Comparison of ENCODE assay signal across 8 cellular contexts in genomic region chr19:47610546-47610894, GRCh38. TPM values are rescaled to one million over a fixed set of nuclear protein-coding genes. Genes with fewer than 3 reads are reported as not detected.
DNase-seq lines count a peak whose midpoint lies in the region; ATAC-seq, FAIRE-seq and TF ChIP-seq lines count a peak whose summit lies in the region.

No MANE protein-coding gene starts in this region.

- no peaks in the 10 kb centered on the region for H3K27me3 Mint-ChIP-seq in activated CD8-positive, alpha-beta T cell treated with anti-CD3 and anti-CD28 coated beads for 36 hours

- H3K9me3 ChIP-seq in HCT116 (ENCODE audit: control insufficient read depth in 1 of 2, insufficient read depth in 1 of 2, low read depth in 1 of 2, low read length in 2 of 2) (no peaks in the 10 kb centered on the region), hepatocyte (ENCODE audit: low read depth) (no peaks in the 10 kb centered on the region), smooth muscle cell (replicated peaks; ENCODE audit: low read depth) (no peaks in the 10 kb centered on the region)

- H3K4me1 Mint-ChIP-seq in activated CD8-positive, alpha-beta T cell treated with anti-CD3 and anti-CD28 coated beads for 36 hours (ENCODE audit: low read depth), result peaks cover 29% of the 10 kb centered on the region

- no peaks in the 10 kb centered on the region for H3K9me3 Mint-ChIP-seq in activated CD8-positive, alpha-beta T cell treated with anti-CD3 and anti-CD28 coated beads for 36 hours

- H3K4me1 ChIP-seq in HCT116 (ENCODE audit: control insufficient read depth in 1 of 2, insufficient read depth in 2 of 2, low read length in 2 of 2), result peaks cover 10 to 20% of the 10 kb centered on the region in 2 experiments
- H3K4me1 ChIP-seq in hepatocyte (ENCODE audit: insufficient read depth), result peaks cover 26% of the 10 kb centered on the region
- H3K4me1 ChIP-seq in smooth muscle cell (ENCODE audit: low read depth), result peaks cover 6% of the 10 kb centered on the region

- intact Hi-C loops in HCT116 (cut with micrococcal nuclease), result no loop called here
- intact Hi-C loops in activated CD8-positive, alpha-beta T cell treated with anti-CD3 and anti-CD28 coated beads for 36 hours (cut with micrococcal nuclease), result no loop called here

- H2AFZ ChIP-seq in HCT116 (ENCODE audit: low read depth, low read length, poor library complexity, severe bottlenecking) (no peak overlapping the region), hepatocyte (no peak overlapping the region), smooth muscle cell (ENCODE audit: low read depth) (no peak overlapping the region)

- peak overlapping the region; percentile 85 for H3K4me2 ChIP-seq in HCT116 (ENCODE audit: low read length)
- H3K4me2 ChIP-seq in hepatocyte, result peak overlapping the region; percentile 98
- H3K4me2 ChIP-seq in smooth muscle cell, result peak overlapping the region; percentile 91

- RAD21 ChIA-PET in HCT116 (lab: Charles Lee; ENCODE audit: low non-redundant PET in 1 of 2, low total read pairs in 2 of 2, uncharacterized antibody in 2 of 2, unreplicated experiment in 2 of 2), result interaction anchor here in 1 of 2 experiments (0.9 kb wide), 1 partner anchor 10 kb away, joined by 4 read pairs; no protein-coding TSS in a partner anchor

- H3K79me2 ChIP-seq in HCT116 (ENCODE audit: insufficient read depth, low read length) (peaks cover 61% of the 10 kb centered on the region), hepatocyte (peaks cover 78% of the 10 kb centered on the region), smooth muscle cell (ENCODE audit: low read depth) (peaks cover 79% of the 10 kb centered on the region)

- peak overlapping the region; percentile 68 for H3K27ac Mint-ChIP-seq in activated CD8-positive, alpha-beta T cell treated with anti-CD3 and anti-CD28 coated beads for 36 hours

- TF ChIP-seq CTCF in HCT116 (IDR thresholded peaks at IDR 0.05 in 2 of 3, conservative IDR thresholded peaks at IDR 0.05 in 1 of 3; ENCODE audit: borderline replicate concordance in 1 of 3, insufficient read depth in 1 of 3, low read depth in 2 of 3, low read length in 2 of 3) (no peak), hepatocyte (IDR thresholded peaks at IDR 0.05; ENCODE audit: poor library complexity) (no peak), smooth muscle cell (IDR thresholded peaks at IDR 0.05; ENCODE audit: borderline replicate concordance, insufficient read depth, poor library complexity, severe bottlenecking) (no peak), D721Med (IDR thresholded peaks at IDR 0.05; ENCODE audit: insufficient read depth, missing control alignments) (no peak), GM13977 (IDR thresholded peaks at IDR 0.05; ENCODE audit: extremely low read depth, insufficient read depth, missing control alignments) (no peak)
- TF ChIP-seq CTCF in activated CD8-positive, alpha-beta T cell treated with anti-CD3 and anti-CD28 coated beads for 36 hours (IDR thresholded peaks at IDR 0.05), result no peak

- H3K36me3 ChIP-seq in HCT116 (ENCODE audit: control insufficient read depth in 1 of 2, insufficient read depth in 2 of 2, low read length in 2 of 2) (no peaks in the 10 kb centered on the region), hepatocyte (replicated peaks; ENCODE audit: insufficient read depth, low read depth) (no peaks in the 10 kb centered on the region), smooth muscle cell (ENCODE audit: low read depth) (no peaks in the 10 kb centered on the region)

- H3K4me3 Mint-ChIP-seq in activated CD8-positive, alpha-beta T cell treated with anti-CD3 and anti-CD28 coated beads for 36 hours, result peak overlapping the region; percentile 87

- POLR2A ChIA-PET in HCT116 (lab: Charles Lee), result interaction anchor here (0.5 to 1.5 kb wide), 2 partner anchors 10 to 788 kb away, joined by 3 to 10 read pairs; no protein-coding TSS in a partner anchor
- POLR2A ChIA-PET in activated CD8-positive, alpha-beta T cell treated with anti-CD3 and anti-CD28 coated beads for 36 hours (lab: Charles Lee), result interaction anchor here (0.5 to 5.0 kb wide), 7 partner anchors 11 to 149 kb away, joined by 3 to 34 read pairs (median 4); partner anchors contain the start of gene NOP53

- TF ChIP-seq POLR2A in HCT116 (IDR thresholded peaks at IDR 0.05; ENCODE audit: borderline replicate concordance, extremely low read depth, insufficient read depth, insufficient read length), result no peak

- H3K9me2 ChIP-seq in HCT116 (ENCODE audit: insufficient read depth) (no peaks in the 10 kb centered on the region), hepatocyte (replicated peaks; ENCODE audit: insufficient read depth) (no peaks in the 10 kb centered on the region)

- H4K20me1 ChIP-seq in HCT116 (ENCODE audit: insufficient read depth) (no peaks in the 10 kb centered on the region), hepatocyte (ENCODE audit: insufficient read depth, poor library complexity, severe bottlenecking) (peaks cover 55% of the 10 kb centered on the region), smooth muscle cell (ENCODE audit: low read depth) (peaks cover 58% of the 10 kb centered on the region)

- no peak for DNase-seq in HCT116 (ENCODE audit: low read depth, low spot score)
- DNase-seq in activated CD8-positive, alpha-beta T cell treated with anti-CD3 and anti-CD28 coated beads for 36 hours, result no peak
- DNase-seq in hepatocyte (ENCODE audit: low spot score), result no peak
- no peak for DNase-seq in smooth muscle cell (lab: John Stamatoyannopoulos, UW; ENCODE audit: unreplicated experiment)
- DNase-seq in D721Med (ENCODE audit: insufficient read length, low spot score), result no peak
- DNase-seq in DMS153 (lab: John Stamatoyannopoulos, UW), result no peak
- DNase-seq in GM13977 (ENCODE audit: low spot score), result no peak
- no peak for DNase-seq in islet precursor cell

- 23% methylated on average over 1 of the region's 2 CpGs for WGBS in hepatocyte (ENCODE audit: low lambda C conversion rate, missing lambda C conversion rate)
- 7% methylated on average over 2 of the region's 2 CpGs for WGBS in smooth muscle cell (ENCODE audit: low lambda C conversion rate)

- H3K9ac ChIP-seq in HCT116 (ENCODE audit: low read length) (peak overlapping the region; percentile 72), smooth muscle cell (ENCODE audit: low read depth) (peak overlapping the region; percentile 90)

- in situ Hi-C loops in GM13977 (cut with MboI; ENCODE audit: low pct_unique_long_range_greater_than_20kb, low sequenced_read_pairs, unreplicated experiment), result no loop called here

- peak overlapping the region; percentile 44; the same call in 1 of the 2 replicates for H3K27ac ChIP-seq in HCT116 (ENCODE audit: low read depth, low read length)
- H3K27ac ChIP-seq in hepatocyte, result peak overlapping the region; percentile 100
- peak overlapping the region; percentile 70 for H3K27ac ChIP-seq in smooth muscle cell (ENCODE audit: low read depth)

- H3K27me3 ChIP-seq in HCT116 (ENCODE audit: insufficient read depth, low read length) (no peaks in the 10 kb centered on the region), hepatocyte (no peaks in the 10 kb centered on the region), smooth muscle cell (ENCODE audit: low read depth) (no peaks in the 10 kb centered on the region)

- no peak for ATAC-seq in HCT116
- no peak for ATAC-seq in activated CD8-positive, alpha-beta T cell treated with anti-CD3 and anti-CD28 coated beads for 36 hours

- CTCF ChIA-PET in HCT116 (lab: Charles Lee), result no interaction called here
- CTCF ChIA-PET in activated CD8-positive, alpha-beta T cell treated with anti-CD3 and anti-CD28 coated beads for 36 hours (lab: Charles Lee), result interaction anchor here (0.9 to 2.1 kb wide), 10 partner anchors 10 to 219 kb away, joined by 3 to 8 read pairs (median 6); partner anchors contain the start of genes EHD2 and NAPA

- no peak for TF ChIP-seq RAD21 in HCT116 (IDR thresholded peaks at IDR 0.05; ENCODE audit: low read depth)

- no peak for FAIRE-seq in D721Med (lab: Jason Lieb, UNC)

- H3K36me3 Mint-ChIP-seq in activated CD8-positive, alpha-beta T cell treated with anti-CD3 and anti-CD28 coated beads for 36 hours (ENCODE audit: low read depth), result peaks cover 11% of the 10 kb centered on the region

- no TSS peak for BruUV-seq in HCT116 (replicated peaks; lab: Mats Ljungman, UMichigan)

- H3K4me3 ChIP-seq in HCT116 (replicated peaks in 1 of 2; ENCODE audit: low read depth in 1 of 2, low read length in 2 of 2) (peak overlapping the region; percentile 73 to 84), hepatocyte (peak overlapping the region; percentile 43), smooth muscle cell (peak overlapping the region; percentile 98)

- peaks cover 22% of the 10 kb centered on the region for H3F3A ChIP-seq in smooth muscle cell (ENCODE audit: low read depth)

TF ChIP-seq in HCT116, 20 proteins besides CTCF, POLR2A, EP300 and RAD21 (continues in another document):
- TF ChIP-seq EZH2 (IDR thresholded peaks at IDR 0.05), result no peak
- TF ChIP-seq ZNF274 (IDR thresholded peaks at IDR 0.05; ENCODE audit: low read depth, low read length), result no peak
- TF ChIP-seq ATF3 (IDR thresholded peaks at IDR 0.05), result no peak
- TF ChIP-seq SRF (IDR thresholded peaks at IDR 0.05; ENCODE audit: low read depth), result no peak
- no peak for TF ChIP-seq MAX (IDR thresholded peaks at IDR 0.05)
- TF ChIP-seq JUND (IDR thresholded peaks at IDR 0.05), result no peak
- TF ChIP-seq CEBPB (IDR thresholded peaks at IDR 0.05; ENCODE audit: low read depth), result no peak

RNA-seq across cellular contexts. Expression of gene BICRA, which starts 1.6 kb away (rescaled TPM):
- total RNA-seq in HCT116 (2021; ENCODE audit: unreplicated experiment) (11.3 TPM), hepatocyte (2.2 and 3.4 TPM in 2 replicates), smooth muscle cell (10.0 and 11.9 TPM in 2 replicates)
- 7.3 and 8.5 TPM in 2 replicates for polyA plus RNA-seq in HCT116 (2012)
- total RNA-seq in activated CD8-positive, alpha-beta T cell treated with anti-CD3 and anti-CD28 coated beads for 36 hours, result 1 to 10 TPM; 8.7 to 8.8 TPM
- polyA plus RNA-seq in hepatocyte (3.4 and 5.4 TPM in 2 replicates), smooth muscle cell (3.6 and 5.5 TPM in 2 replicates)

RNA-seq across cellular contexts. Expression of gene ZNF541, which starts 37.6 kb away (rescaled TPM):
- total RNA-seq in HCT116 (2021; ENCODE audit: unreplicated experiment), result not detected
- polyA plus RNA-seq in HCT116 (2012), result not detected in 2 replicates
- total RNA-seq in activated CD8-positive, alpha-beta T cell treated with anti-CD3 and anti-CD28 coated beads for 36 hours, result under 1 TPM; 0.29 to 0.41 TPM
- total RNA-seq in hepatocyte, result 0.43 TPM in 1 of 2 replicates, not detected in the other
- polyA plus RNA-seq in hepatocyte, result 0.05 and 0.84 TPM in 2 replicates
- total RNA-seq in smooth muscle cell, result not detected in 2 replicates
- not detected in 2 replicates for polyA plus RNA-seq in smooth muscle cell

Comparison
In these comparisons a context has a peak if more than half of its experiments do, and no peak if none do; other contexts are left out.
1. H3K27ac ChIP-seq: peak in every context shown above with its lines; median percentile 100 in hepatocyte; 70 in smooth muscle cell; 44 in HCT116.
2. H3K4me3 ChIP-seq: peak in every context shown above with its lines; median percentile 98 in smooth muscle cell; 78 in HCT116; 43 in hepatocyte.